Comparison of ENCODE assay signal across 2 cellular contexts in the genomic region with DNA sequence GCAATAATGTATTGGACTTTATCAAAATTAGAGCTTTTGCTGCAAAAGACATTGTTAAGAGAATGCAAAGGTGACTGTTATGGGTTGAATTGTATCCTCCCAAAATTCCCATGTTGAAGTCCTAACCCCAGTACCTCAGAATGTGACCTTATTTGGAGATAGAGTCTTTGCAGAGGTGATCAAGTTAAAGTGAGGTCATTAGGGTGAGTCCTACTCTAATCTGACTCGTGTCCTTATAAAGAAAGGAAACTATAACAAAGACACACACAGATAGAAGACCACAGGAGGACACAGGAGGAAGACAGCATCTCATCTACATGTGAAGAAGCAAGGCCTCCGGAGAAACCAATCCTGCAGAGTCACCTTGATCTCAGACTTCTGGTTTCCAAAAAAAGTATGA.
TF ChIP-seq lines count a peak whose summit lies in the region.

No MANE protein-coding gene starts in this region.

TF ChIP-seq in GM23338, 12 proteins besides CTCF, POLR2A, EP300 and RAD21 (continues in another document):
- TF ChIP-seq, protein P1, sequence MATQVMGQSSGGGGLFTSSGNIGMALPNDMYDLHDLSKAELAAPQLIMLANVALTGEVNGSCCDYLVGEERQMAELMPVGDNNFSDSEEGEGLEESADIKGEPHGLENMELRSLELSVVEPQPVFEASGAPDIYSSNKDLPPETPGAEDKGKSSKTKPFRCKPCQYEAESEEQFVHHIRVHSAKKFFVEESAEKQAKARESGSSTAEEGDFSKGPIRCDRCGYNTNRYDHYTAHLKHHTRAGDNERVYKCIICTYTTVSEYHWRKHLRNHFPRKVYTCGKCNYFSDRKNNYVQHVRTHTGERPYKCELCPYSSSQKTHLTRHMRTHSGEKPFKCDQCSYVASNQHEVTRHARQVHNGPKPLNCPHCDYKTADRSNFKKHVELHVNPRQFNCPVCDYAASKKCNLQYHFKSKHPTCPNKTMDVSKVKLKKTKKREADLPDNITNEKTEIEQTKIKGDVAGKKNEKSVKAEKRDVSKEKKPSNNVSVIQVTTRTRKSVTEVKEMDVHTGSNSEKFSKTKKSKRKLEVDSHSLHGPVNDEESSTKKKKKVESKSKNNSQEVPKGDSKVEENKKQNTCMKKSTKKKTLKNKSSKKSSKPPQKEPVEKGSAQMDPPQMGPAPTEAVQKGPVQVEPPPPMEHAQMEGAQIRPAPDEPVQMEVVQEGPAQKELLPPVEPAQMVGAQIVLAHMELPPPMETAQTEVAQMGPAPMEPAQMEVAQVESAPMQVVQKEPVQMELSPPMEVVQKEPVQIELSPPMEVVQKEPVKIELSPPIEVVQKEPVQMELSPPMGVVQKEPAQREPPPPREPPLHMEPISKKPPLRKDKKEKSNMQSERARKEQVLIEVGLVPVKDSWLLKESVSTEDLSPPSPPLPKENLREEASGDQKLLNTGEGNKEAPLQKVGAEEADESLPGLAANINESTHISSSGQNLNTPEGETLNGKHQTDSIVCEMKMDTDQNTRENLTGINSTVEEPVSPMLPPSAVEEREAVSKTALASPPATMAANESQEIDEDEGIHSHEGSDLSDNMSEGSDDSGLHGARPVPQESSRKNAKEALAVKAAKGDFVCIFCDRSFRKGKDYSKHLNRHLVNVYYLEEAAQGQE (IDR thresholded peaks at IDR 0.05; ENCODE audit: unreplicated experiment): no peak
- TF ChIP-seq POLR2AphosphoS5 (IDR thresholded peaks at IDR 0.05; ENCODE audit: low read depth): no peak
- no peak for TF ChIP-seq JUNB (IDR thresholded peaks at IDR 0.05; ENCODE audit: unreplicated experiment)
- TF ChIP-seq ZNF114 (CRISPR knock-in tag; IDR thresholded peaks at IDR 0.05): no peak
- TF ChIP-seq EZH2 (IDR thresholded peaks at IDR 0.05; ENCODE audit: low read depth, unreplicated experiment): no peak
- no peak for TF ChIP-seq CREB1 (CRISPR knock-in tag; IDR thresholded peaks at IDR 0.05; ENCODE audit: low read depth)
- no peak for TF ChIP-seq EZH2phosphoT487 (IDR thresholded peaks at IDR 0.05; ENCODE audit: unreplicated experiment)
- TF ChIP-seq ZNF331 (CRISPR knock-in tag; IDR thresholded peaks at IDR 0.05; ENCODE audit: low read depth): no peak
- TF ChIP-seq, protein P2, sequence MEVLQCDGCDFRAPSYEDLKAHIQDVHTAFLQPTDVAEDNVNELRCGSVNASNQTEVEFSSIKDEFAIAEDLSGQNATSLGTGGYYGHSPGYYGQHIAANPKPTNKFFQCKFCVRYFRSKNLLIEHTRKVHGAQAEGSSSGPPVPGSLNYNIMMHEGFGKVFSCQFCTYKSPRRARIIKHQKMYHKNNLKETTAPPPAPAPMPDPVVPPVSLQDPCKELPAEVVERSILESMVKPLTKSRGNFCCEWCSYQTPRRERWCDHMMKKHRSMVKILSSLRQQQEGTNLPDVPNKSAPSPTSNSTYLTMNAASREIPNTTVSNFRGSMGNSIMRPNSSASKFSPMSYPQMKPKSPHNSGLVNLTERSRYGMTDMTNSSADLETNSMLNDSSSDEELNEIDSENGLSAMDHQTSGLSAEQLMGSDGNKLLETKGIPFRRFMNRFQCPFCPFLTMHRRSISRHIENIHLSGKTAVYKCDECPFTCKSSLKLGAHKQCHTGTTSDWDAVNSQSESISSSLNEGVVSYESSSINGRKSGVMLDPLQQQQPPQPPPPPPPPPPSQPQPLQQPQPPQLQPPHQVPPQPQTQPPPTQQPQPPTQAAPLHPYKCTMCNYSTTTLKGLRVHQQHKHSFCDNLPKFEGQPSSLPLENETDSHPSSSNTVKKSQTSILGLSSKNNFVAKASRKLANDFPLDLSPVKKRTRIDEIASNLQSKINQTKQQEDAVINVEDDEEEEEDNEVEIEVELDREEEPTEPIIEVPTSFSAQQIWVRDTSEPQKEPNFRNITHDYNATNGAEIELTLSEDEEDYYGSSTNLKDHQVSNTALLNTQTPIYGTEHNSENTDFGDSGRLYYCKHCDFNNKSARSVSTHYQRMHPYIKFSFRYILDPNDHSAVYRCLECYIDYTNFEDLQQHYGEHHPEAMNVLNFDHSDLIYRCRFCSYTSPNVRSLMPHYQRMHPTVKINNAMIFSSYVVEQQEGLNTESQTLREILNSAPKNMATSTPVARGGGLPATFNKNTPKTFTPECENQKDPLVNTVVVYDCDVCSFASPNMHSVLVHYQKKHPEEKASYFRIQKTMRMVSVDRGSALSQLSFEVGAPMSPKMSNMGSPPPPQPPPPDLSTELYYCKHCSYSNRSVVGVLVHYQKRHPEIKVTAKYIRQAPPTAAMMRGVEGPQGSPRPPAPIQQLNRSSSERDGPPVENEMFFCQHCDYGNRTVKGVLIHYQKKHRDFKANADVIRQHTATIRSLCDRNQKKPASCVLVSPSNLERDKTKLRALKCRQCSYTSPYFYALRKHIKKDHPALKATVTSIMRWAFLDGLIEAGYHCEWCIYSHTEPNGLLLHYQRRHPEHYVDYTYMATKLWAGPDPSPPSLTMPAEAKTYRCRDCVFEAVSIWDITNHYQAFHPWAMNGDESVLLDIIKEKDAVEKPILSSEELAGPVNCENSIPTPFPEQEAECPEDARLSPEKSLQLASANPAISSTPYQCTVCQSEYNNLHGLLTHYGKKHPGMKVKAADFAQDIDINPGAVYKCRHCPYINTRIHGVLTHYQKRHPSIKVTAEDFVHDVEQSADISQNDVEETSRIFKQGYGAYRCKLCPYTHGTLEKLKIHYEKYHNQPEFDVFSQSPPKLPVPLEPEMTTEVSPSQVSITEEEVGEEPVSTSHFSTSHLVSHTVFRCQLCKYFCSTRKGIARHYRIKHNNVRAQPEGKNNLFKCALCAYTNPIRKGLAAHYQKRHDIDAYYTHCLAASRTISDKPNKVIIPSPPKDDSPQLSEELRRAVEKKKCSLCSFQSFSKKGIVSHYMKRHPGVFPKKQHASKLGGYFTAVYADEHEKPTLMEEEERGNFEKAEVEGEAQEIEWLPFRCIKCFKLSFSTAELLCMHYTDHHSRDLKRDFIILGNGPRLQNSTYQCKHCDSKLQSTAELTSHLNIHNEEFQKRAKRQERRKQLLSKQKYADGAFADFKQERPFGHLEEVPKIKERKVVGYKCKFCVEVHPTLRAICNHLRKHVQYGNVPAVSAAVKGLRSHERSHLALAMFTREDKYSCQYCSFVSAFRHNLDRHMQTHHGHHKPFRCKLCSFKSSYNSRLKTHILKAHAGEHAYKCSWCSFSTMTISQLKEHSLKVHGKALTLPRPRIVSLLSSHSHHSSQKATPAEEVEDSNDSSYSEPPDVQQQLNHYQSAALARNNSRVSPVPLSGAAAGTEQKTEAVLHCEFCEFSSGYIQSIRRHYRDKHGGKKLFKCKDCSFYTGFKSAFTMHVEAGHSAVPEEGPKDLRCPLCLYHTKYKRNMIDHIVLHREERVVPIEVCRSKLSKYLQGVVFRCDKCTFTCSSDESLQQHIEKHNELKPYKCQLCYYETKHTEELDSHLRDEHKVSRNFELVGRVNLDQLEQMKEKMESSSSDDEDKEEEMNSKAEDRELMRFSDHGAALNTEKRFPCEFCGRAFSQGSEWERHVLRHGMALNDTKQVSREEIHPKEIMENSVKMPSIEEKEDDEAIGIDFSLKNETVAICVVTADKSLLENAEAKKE (CRISPR knock-in tag; IDR thresholded peaks at IDR 0.05): no peak
- TF ChIP-seq STAT1 (IDR thresholded peaks at IDR 0.05; ENCODE audit: unreplicated experiment): no peak
- TF ChIP-seq NANOG (IDR thresholded peaks at IDR 0.05; ENCODE audit: borderline replicate concordance): no peak

TF ChIP-seq in H1, 55 proteins besides CTCF, POLR2A, EP300 and RAD21:
- TF ChIP-seq RBBP5 (IDR thresholded peaks at IDR 0.05; ENCODE audit: borderline replicate concordance, low read depth, low read length): no peak
- peak; percentile 65 for TF ChIP-seq SRF (IDR thresholded peaks at IDR 0.05; ENCODE audit: low read depth, low read length)
